Comparison of ENCODE assay signal across 1 cellular context in genomic region chr4:151325320-151326246, GRCh38.
TF ChIP-seq lines count a peak whose summit lies in the region.

Gene SH3D19, minus strand, starts transcription at chr4:151325605. Its CDS starts 253 bp downstream, at chr4:151325352.

TF ChIP-seq in HEK293, 187 proteins besides CTCF, POLR2A, EP300 and RAD21 (continued from another document and continues in another):
- no peak for TF ChIP-seq ZNF2 (tag by site-specific recombination; IDR thresholded peaks at IDR 0.05)
- TF ChIP-seq ZNF202 (tag by site-specific recombination; IDR thresholded peaks at IDR 0.05; ENCODE audit: borderline replicate concordance): no peak
- no peak for TF ChIP-seq ZNF324 (tag by site-specific recombination; IDR thresholded peaks at IDR 0.05)
- TF ChIP-seq KLF8 (tag by site-specific recombination; IDR thresholded peaks at IDR 0.05): peak; percentile 77
- TF ChIP-seq ZIC2 (tag by site-specific recombination; IDR thresholded peaks at IDR 0.05): no peak
- TF ChIP-seq ZNF449 (tag by site-specific recombination; IDR thresholded peaks at IDR 0.05): no peak
- no peak for TF ChIP-seq ZNF350 (tag by site-specific recombination; IDR thresholded peaks at IDR 0.05)
- peak; percentile 40; the same call in 1 of the 2 replicates for TF ChIP-seq YY1 (tag by site-specific recombination; IDR thresholded peaks at IDR 0.05)
- TF ChIP-seq ZNF791 (tag by site-specific recombination; IDR thresholded peaks at IDR 0.05): no peak
- no peak for TF ChIP-seq ATF2 (tag by site-specific recombination; IDR thresholded peaks at IDR 0.05; ENCODE audit: low read depth)
- TF ChIP-seq PATZ1 (tag by site-specific recombination; IDR thresholded peaks at IDR 0.05): peak; percentile 78
- TF ChIP-seq ZNF692 (tag by site-specific recombination; IDR thresholded peaks at IDR 0.05): peak; percentile 26; the same call in 1 of the 2 replicates
- TF ChIP-seq ZBTB7A (tag by site-specific recombination; IDR thresholded peaks at IDR 0.05; ENCODE audit: low read depth): no peak
- no peak for TF ChIP-seq KLF17 (tag by site-specific recombination; IDR thresholded peaks at IDR 0.05)
- 0 out of 2 replicates have a peak, but pooled peaks have one; percentile 15 for TF ChIP-seq FEZF1 (tag by site-specific recombination; IDR thresholded peaks at IDR 0.05)
- TF ChIP-seq ZNF140 (tag by site-specific recombination; IDR thresholded peaks at IDR 0.05): no peak
- peak; percentile 95 for TF ChIP-seq SP2 (tag by site-specific recombination; IDR thresholded peaks at IDR 0.05)
- TF ChIP-seq PRDM6 (tag by site-specific recombination; IDR thresholded peaks at IDR 0.05): no peak
- TF ChIP-seq ZFP3 (tag by site-specific recombination; IDR thresholded peaks at IDR 0.05; ENCODE audit: low read depth): no peak
- no peak for TF ChIP-seq ZSCAN16 (tag by site-specific recombination; IDR thresholded peaks at IDR 0.05)
- TF ChIP-seq ZNF19 (tag by site-specific recombination; IDR thresholded peaks at IDR 0.05; ENCODE audit: low read depth): no peak
- no peak for TF ChIP-seq ZNF571 (tag by site-specific recombination; IDR thresholded peaks at IDR 0.05)
- TF ChIP-seq ZNF157 (tag by site-specific recombination; IDR thresholded peaks at IDR 0.05): no peak
- TF ChIP-seq ZNF785 (tag by site-specific recombination; IDR thresholded peaks at IDR 0.05): no peak
- TF ChIP-seq ZFHX2 (tag by site-specific recombination; conservative IDR thresholded peaks at IDR 0.05): peak; percentile 92
- TF ChIP-seq ZNF561 (tag by site-specific recombination; IDR thresholded peaks at IDR 0.05; ENCODE audit: borderline replicate concordance): no peak
- no peak for TF ChIP-seq ZNF221 (tag by site-specific recombination; IDR thresholded peaks at IDR 0.05; ENCODE audit: borderline replicate concordance)
- peak; percentile 58 for TF ChIP-seq ZBTB26 (tag by site-specific recombination; optimal IDR thresholded peaks at IDR 0.05)
- no peak for TF ChIP-seq ZNF184 (tag by site-specific recombination; IDR thresholded peaks at IDR 0.05)
- no peak for TF ChIP-seq ZNF518A (tag by site-specific recombination; conservative IDR thresholded peaks at IDR 0.05; ENCODE audit: low read depth)
- no peak for TF ChIP-seq ZNF174 (tag by site-specific recombination; IDR thresholded peaks at IDR 0.05)
- no peak for TF ChIP-seq ZNF513 (tag by site-specific recombination; IDR thresholded peaks at IDR 0.05)
- no peak; the same call in 1 of the 2 replicates for TF ChIP-seq ZNF600 (tag by site-specific recombination; IDR thresholded peaks at IDR 0.05)
- peak; percentile 74 for TF ChIP-seq ZBTB8A (tag by site-specific recombination; IDR thresholded peaks at IDR 0.05)
- TF ChIP-seq EGR2 (tag by site-specific recombination; IDR thresholded peaks at IDR 0.05; ENCODE audit: low read depth): peak; percentile 83
- no peak for TF ChIP-seq ZNF274 (IDR thresholded peaks at IDR 0.05; ENCODE audit: low read length)
- TF ChIP-seq ZNF274 (tag by site-specific recombination; IDR thresholded peaks at IDR 0.05; ENCODE audit: borderline replicate concordance): no peak
- peak; percentile 88 for TF ChIP-seq ZXDB (tag by site-specific recombination; IDR thresholded peaks at IDR 0.05)
- TF ChIP-seq ZSCAN30 (tag by site-specific recombination; IDR thresholded peaks at IDR 0.05): no peak
- TF ChIP-seq SP3 (tag by site-specific recombination; IDR thresholded peaks at IDR 0.05): peak; percentile 88
- peak; percentile 93 for TF ChIP-seq ZNF398 (tag by site-specific recombination; IDR thresholded peaks at IDR 0.05)
- TF ChIP-seq ZNF768 (tag by site-specific recombination; IDR thresholded peaks at IDR 0.05): no peak
- TF ChIP-seq REPIN1 (tag by site-specific recombination; IDR thresholded peaks at IDR 0.05; ENCODE audit: low read depth): no peak
- TF ChIP-seq ZNF510 (tag by site-specific recombination; IDR thresholded peaks at IDR 0.05; ENCODE audit: insufficient replicate concordance): no peak
- no peak for TF ChIP-seq RBAK (tag by site-specific recombination; IDR thresholded peaks at IDR 0.05)
- no peak for TF ChIP-seq ZNF394 (tag by site-specific recombination; IDR thresholded peaks at IDR 0.05; ENCODE audit: borderline replicate concordance)
